ENCODE assay signal across 16 cellular contexts in genomic region chr13:99225078-99225477, GRCh38. TPM values are rescaled to one million over a fixed set of nuclear protein-coding genes. Genes with fewer than 3 reads are reported as not detected.
DNase-seq lines count a peak whose midpoint lies in the region; ATAC-seq and TF ChIP-seq lines count a peak whose summit lies in the region.
"Had no signal": no experiment of that assay in that cellular context is flagged by ENCODE, and none has a peak within 500 bp of the region (broad histone marks: within the 10 kb centered on the region; RNA-seq: fewer than 3 reads in every experiment).

No MANE protein-coding gene starts in this region.

- H3K36me3 ChIP-seq in Karpas-422 (ENCODE audit: insufficient read depth, low read length): no peaks in the 10 kb centered on the region
- H3K36me3 ChIP-seq in lower lobe of right lung: no peaks in the 10 kb centered on the region
- no peaks in the 10 kb centered on the region for H3K36me3 ChIP-seq in smooth muscle cell (ENCODE audit: low read depth)
- H3K36me3 ChIP-seq: cardiac muscle cell, upper lobe of left lung had no signal

- H3K9me2 ChIP-seq in Karpas-422 (replicated peaks; ENCODE audit: insufficient read depth, low read length): no peaks in the 10 kb centered on the region

- H3K9ac ChIP-seq in Karpas-422 (ENCODE audit: low read length) (peak overlapping the region; percentile 53), smooth muscle cell (ENCODE audit: low read depth) (no peak overlapping the region)

- 73% methylated on average over 4 of the region's 4 CpGs for WGBS in smooth muscle cell (ENCODE audit: low lambda C conversion rate)

- H3K4me2 ChIP-seq in Karpas-422 (ENCODE audit: low read depth, low read length, poor library complexity, severe bottlenecking): peak overlapping the region; percentile 82
- no peak overlapping the region for H3K4me2 ChIP-seq in smooth muscle cell

- H3K4me3 ChIP-seq in Karpas-422 (ENCODE audit: low read length): peak overlapping the region; percentile 57
- no peak overlapping the region for H3K4me3 ChIP-seq in lower lobe of right lung
- no peak overlapping the region for H3K4me3 ChIP-seq in smooth muscle cell
- H3K4me3 ChIP-seq: cardiac muscle cell, upper lobe of left lung had no signal

- no peak overlapping the region for H2AFZ ChIP-seq in Karpas-422 (ENCODE audit: low read length)
- H2AFZ ChIP-seq in smooth muscle cell (ENCODE audit: low read depth): no peak overlapping the region

- no peaks in the 10 kb centered on the region for H4K20me1 ChIP-seq in Karpas-422 (ENCODE audit: insufficient read depth, low read depth, low read length)
- peaks cover 91% of the 10 kb centered on the region for H4K20me1 ChIP-seq in smooth muscle cell (ENCODE audit: low read depth)

- peaks cover 91% of the 10 kb centered on the region for H3K79me2 ChIP-seq in Karpas-422 (ENCODE audit: low read length)
- peaks cover 61% of the 10 kb centered on the region for H3K79me2 ChIP-seq in smooth muscle cell (ENCODE audit: low read depth)

- H3K27me3 ChIP-seq in Karpas-422 (ENCODE audit: low read length) (no peaks in the 10 kb centered on the region), lower lobe of right lung (ENCODE audit: low read depth) (no peaks in the 10 kb centered on the region), smooth muscle cell (ENCODE audit: low read depth) (no peaks in the 10 kb centered on the region)
- H3K27me3 ChIP-seq: cardiac muscle cell, upper lobe of left lung had no signal

- H3F3A ChIP-seq in smooth muscle cell (ENCODE audit: low read depth): peaks cover 4% of the 10 kb centered on the region

- H3K27ac ChIP-seq in Karpas-422 (ENCODE audit: low read length): peak overlapping the region; percentile 94
- H3K27ac ChIP-seq in lower lobe of right lung: no peak overlapping the region
- no peak overlapping the region for H3K27ac ChIP-seq in smooth muscle cell (ENCODE audit: low read depth)
- H3K27ac ChIP-seq: cardiac muscle cell, upper lobe of left lung had no signal

- H3K9me3 ChIP-seq in Karpas-422 (ENCODE audit: low read length): no peaks in the 10 kb centered on the region
- H3K9me3 ChIP-seq in lower lobe of right lung: no peaks in the 10 kb centered on the region
- no peaks in the 10 kb centered on the region for H3K9me3 ChIP-seq in smooth muscle cell (replicated peaks; ENCODE audit: low read depth)
- H3K9me3 ChIP-seq: upper lobe of left lung had no signal

- intact Hi-C loops in lower lobe of right lung (cut with DNase I): no loop called here

- DNase-seq in CD1c-positive myeloid dendritic cell (ENCODE audit: extremely low spot score) (peak; percentile 87), Karpas-422 (peak; percentile 82), SIG-M5 treated with dmso at 0.1 percent for 504 hours (lab: John Stamatoyannopoulos, UW; ENCODE audit: unreplicated experiment) (peak; percentile 94), lower lobe of right lung (no peak), smooth muscle cell (lab: John Stamatoyannopoulos, UW; ENCODE audit: unreplicated experiment) (no peak), retina (no peak), HPDE6-E6E7 (ENCODE audit: extremely low spot score) (no peak)
- DNase-seq: activated CD4-positive, alpha-beta T cell treated with anti-CD3 and anti-CD28 coated beads, Interleukin-2, amount 50 U/mL, for 48 hours; activated gamma-delta T cell treated with Interleukin-2 at 50 U/mL for 16 hours; left colon; midbrain; NCI-H1930; stimulated activated CD4-positive, alpha-beta T cell treated with anti-CD3 and anti-CD28 coated beads, Interleukin-12 subunit alpha, Interleukin-12 subunit beta, amount 100 ng/mL, for 4 hours; upper lobe of left lung had no signal

- TF ChIP-seq CTCF in lower lobe of right lung (IDR thresholded peaks at IDR 0.05) (no peak), smooth muscle cell (IDR thresholded peaks at IDR 0.05; ENCODE audit: borderline replicate concordance, insufficient read depth, poor library complexity, severe bottlenecking) (no peak)

- H3K4me1 ChIP-seq in Karpas-422 (ENCODE audit: low read length): peaks cover 100% of the 10 kb centered on the region
- peaks cover 65% of the 10 kb centered on the region for H3K4me1 ChIP-seq in lower lobe of right lung
- peaks cover 11% of the 10 kb centered on the region for H3K4me1 ChIP-seq in smooth muscle cell (ENCODE audit: low read depth)

- ATAC-seq in lower lobe of right lung (peak; percentile 36 to 55), HG03045 (IDR thresholded peaks at IDR 0.05; ENCODE audit: unreplicated experiment) (no peak)
- ATAC-seq: left colon had no signal

RNA-seq across cellular contexts. Expression of gene UBAC2, which starts 24.4 kb away (rescaled TPM):
- 50.6 and 58.3 TPM in 2 replicates for total RNA-seq in Karpas-422 (2014; rRNA removed; shearing (Covaris generic); ENCODE audit: low replicate concordance)
- total RNA-seq in lower lobe of right lung: 44.5 TPM
- 58.4 and 69.9 TPM in 2 replicates for total RNA-seq in smooth muscle cell
- polyA plus RNA-seq in smooth muscle cell: 74.0 and 85.3 TPM in 2 replicates

RNA-seq across cellular contexts. Expression of gene GPR18, which starts 33.1 kb away (rescaled TPM):
- total RNA-seq in Karpas-422 (2014; rRNA removed; shearing (Covaris generic); ENCODE audit: low replicate concordance): 45.4 and 126 TPM in 2 replicates
- total RNA-seq in lower lobe of right lung: 0.38 TPM
- total RNA-seq in smooth muscle cell: 0.36 TPM in 1 of 2 replicates, not detected in the other
- polyA plus RNA-seq in smooth muscle cell: 0.38 TPM in 1 of 2 replicates, not detected in the other
- total RNA-seq: cardiac muscle cell had no signal

Comparison
In these comparisons a context has a peak if more than half of its experiments do, and no peak if none do; other contexts are left out.
1. DNase-seq: peak in CD1c-positive myeloid dendritic cell (single experiment), Karpas-422 (single experiment) and SIG-M5 treated with dmso at 0.1 percent for 504 hours (single experiment); none in lower lobe of right lung (single experiment), smooth muscle cell (single experiment), retina (single experiment) and HPDE6-E6E7 (single experiment).
2. RNA of gene GPR18, which starts 33.1 kb away (total RNA-seq): 45.4 to 126 TPM in Karpas-422; 0.38 TPM in lower lobe of right lung (single experiment) and 0.36 TPM in smooth muscle cell; every median in the first group is over 10 times any median in the second.